Comparison of ENCODE assay signal across 17 cellular contexts in genomic region chr10:24287559-24288195, GRCh38.
"Had no signal": no experiment of that assay in that cellular context is flagged by ENCODE, and none has a peak within 500 bp of the region (broad histone marks: within the 10 kb centered on the region; RNA-seq: fewer than 3 reads in every experiment).

No MANE protein-coding gene starts in this region.

- H3K27me3 ChIP-seq: cardiac muscle cell, dorsolateral prefrontal cortex, right lobe of liver, spleen, tibial artery, uterus had no signal

- H3K4me3 Mint-ChIP-seq: activated CD4-positive, alpha-beta memory T cell treated with anti-CD3 and anti-CD28 coated beads for 36 hours; activated CD8-positive, alpha-beta memory T cell treated with anti-CD3 and anti-CD28 coated beads, Interleukin-2, amount 10 ng/mL, durations not matched to agents 7 days and 5 days; activated naive CD4-positive, alpha-beta T cell treated with anti-CD3 and anti-CD28 coated beads, Interleukin-2, amount 10 ng/mL, durations not matched to agents 7 days and 5 days; endodermal cell; nephron progenitor cell had no signal

- H3K36me3 Mint-ChIP-seq: activated CD4-positive, alpha-beta memory T cell treated with anti-CD3 and anti-CD28 coated beads for 36 hours; activated CD8-positive, alpha-beta memory T cell treated with anti-CD3 and anti-CD28 coated beads, Interleukin-2, amount 10 ng/mL, durations not matched to agents 7 days and 5 days; activated naive CD4-positive, alpha-beta T cell treated with anti-CD3 and anti-CD28 coated beads, Interleukin-2, amount 10 ng/mL, durations not matched to agents 7 days and 5 days had no signal

- H3K27me3 Mint-ChIP-seq: activated CD8-positive, alpha-beta memory T cell treated with anti-CD3 and anti-CD28 coated beads, Interleukin-2, amount 10 ng/mL, durations not matched to agents 7 days and 5 days; activated naive CD4-positive, alpha-beta T cell treated with anti-CD3 and anti-CD28 coated beads, Interleukin-2, amount 10 ng/mL, durations not matched to agents 7 days and 5 days; progenitor cell of endocrine pancreas had no signal

- H3K9me3 Mint-ChIP-seq: activated CD4-positive, alpha-beta memory T cell treated with anti-CD3 and anti-CD28 coated beads for 36 hours had no signal

- H3K9me3 ChIP-seq: right lobe of liver, tibial artery, uterus had no signal

- H3K4me3 ChIP-seq: cardiac muscle cell, dorsolateral prefrontal cortex, right lobe of liver, spleen, tibial artery, uterus had no signal

- H3K27ac Mint-ChIP-seq: activated CD4-positive, alpha-beta memory T cell treated with anti-CD3 and anti-CD28 coated beads for 36 hours; activated CD8-positive, alpha-beta memory T cell treated with anti-CD3 and anti-CD28 coated beads, Interleukin-2, amount 10 ng/mL, durations not matched to agents 7 days and 5 days; activated naive CD4-positive, alpha-beta T cell treated with anti-CD3 and anti-CD28 coated beads, Interleukin-2, amount 10 ng/mL, durations not matched to agents 7 days and 5 days; endodermal cell; progenitor cell of endocrine pancreas had no signal

- H3K27ac ChIP-seq: cardiac muscle cell, dorsolateral prefrontal cortex, right lobe of liver, spleen, tibial artery, uterus had no signal

- H3K36me3 ChIP-seq: cardiac muscle cell, right lobe of liver, spleen, tibial artery, uterus, WERI-Rb-1 had no signal

- DNase-seq: activated CD4-positive, alpha-beta memory T cell treated with anti-CD3 and anti-CD28 coated beads for 36 hours; activated CD8-positive, alpha-beta memory T cell treated with anti-CD3 and anti-CD28 coated beads, Interleukin-2, amount 10 ng/mL, durations not matched to agents 7 days and 5 days; activated naive CD4-positive, alpha-beta T cell treated with anti-CD3 and anti-CD28 coated beads, Interleukin-2, amount 10 ng/mL, durations not matched to agents 7 days and 5 days; activated T-cell treated with anti-CD3 and anti-CD28 coated beads, Interleukin-2, amount 50 U/mL, for 1 hour; dorsolateral prefrontal cortex; endodermal cell; hippocampal formation; nephron progenitor cell; occipital lobe; right lobe of liver; spleen; T-helper 1 cell; tibial artery; uterus; WERI-Rb-1 had no signal

- H3K4me1 Mint-ChIP-seq: activated CD8-positive, alpha-beta memory T cell treated with anti-CD3 and anti-CD28 coated beads, Interleukin-2, amount 10 ng/mL, durations not matched to agents 7 days and 5 days; activated naive CD4-positive, alpha-beta T cell treated with anti-CD3 and anti-CD28 coated beads, Interleukin-2, amount 10 ng/mL, durations not matched to agents 7 days and 5 days had no signal

- H3K4me1 ChIP-seq: right lobe of liver, spleen, uterus had no signal

- ATAC-seq: activated CD8-positive, alpha-beta memory T cell treated with anti-CD3 and anti-CD28 coated beads, Interleukin-2, amount 10 ng/mL, durations not matched to agents 7 days and 5 days; right lobe of liver had no signal
